In the genomic region with DNA sequence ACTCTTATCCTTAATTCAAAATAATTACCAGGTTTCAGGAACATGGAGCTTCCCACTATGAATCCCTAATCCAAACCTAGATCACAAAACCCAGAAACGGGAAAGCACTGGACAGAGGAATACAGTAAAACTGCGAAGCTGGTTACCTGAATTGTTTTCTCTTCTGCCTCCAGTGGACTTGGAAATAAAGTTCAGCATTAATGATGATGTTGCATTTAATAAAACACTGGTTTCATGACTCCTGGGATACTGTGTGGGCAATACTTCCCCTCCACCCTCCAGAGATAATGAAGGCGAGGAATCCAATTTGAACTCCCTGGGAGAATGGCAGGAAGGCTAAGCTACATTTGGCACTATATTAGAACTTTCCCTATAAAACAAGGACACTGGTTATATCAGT, we compare ENCODE assay signal across 27 cellular contexts.
"Had no signal": no experiment of that assay in that cellular context is flagged by ENCODE, and none has a peak within 500 bp of the region (broad histone marks: within the 10 kb centered on the region; RNA-seq: fewer than 3 reads in every experiment).

No MANE protein-coding gene starts in this region.

- H3K27ac Mint-ChIP-seq: immature natural killer cell; naive thymus-derived CD4-positive, alpha-beta T cell; natural killer cell treated with Interleukin-12 subunit alpha and Interleukin-12 subunit beta and Interleukin-15 and Interleukin-18, amount 100 ng/mL, for 72 hours; stimulated activated effector memory CD8-positive, alpha-beta T cell treated with anti-CD3 and anti-CD28 coated beads, Interleukin-12 subunit alpha, Interleukin-12 subunit beta, amount 100 ng/mL, for 72 hours; stimulated activated naive CD8-positive, alpha-beta T cell treated with anti-CD3 and anti-CD28 coated beads, Interleukin-15, amount 100 ng/mL, for 72 hours; type B pancreatic cell had no signal

- ATAC-seq: left colon; naive thymus-derived CD4-positive, alpha-beta T cell; natural killer cell treated with Interleukin-12 subunit alpha and Interleukin-12 subunit beta and Interleukin-15 and Interleukin-18, amount 100 ng/mL, for 72 hours; pancreas; right cardiac atrium; stimulated activated effector memory CD8-positive, alpha-beta T cell treated with anti-CD3 and anti-CD28 coated beads, Interleukin-12 subunit alpha, Interleukin-12 subunit beta, amount 100 ng/mL, for 72 hours; stimulated activated naive CD8-positive, alpha-beta T cell treated with anti-CD3 and anti-CD28 coated beads, Interleukin-15, amount 100 ng/mL, for 72 hours had no signal

- H3K4me3 Mint-ChIP-seq: immature natural killer cell; naive thymus-derived CD4-positive, alpha-beta T cell; natural killer cell treated with Interleukin-12 subunit alpha and Interleukin-12 subunit beta and Interleukin-15 and Interleukin-18, amount 100 ng/mL, for 72 hours; stimulated activated effector memory CD8-positive, alpha-beta T cell treated with anti-CD3 and anti-CD28 coated beads, Interleukin-12 subunit alpha, Interleukin-12 subunit beta, amount 100 ng/mL, for 72 hours; stimulated activated naive CD8-positive, alpha-beta T cell treated with anti-CD3 and anti-CD28 coated beads, Interleukin-15, amount 100 ng/mL, for 72 hours; type B pancreatic cell had no signal

- H3K27me3 Mint-ChIP-seq: stimulated activated naive CD8-positive, alpha-beta T cell treated with anti-CD3 and anti-CD28 coated beads, Interleukin-15, amount 100 ng/mL, for 72 hours; type B pancreatic cell had no signal

- H3K27me3 ChIP-seq: left lung, pancreas, sigmoid colon, spleen, tibial nerve, uterus had no signal

- H3K36me3 Mint-ChIP-seq: immature natural killer cell; naive thymus-derived CD4-positive, alpha-beta T cell; natural killer cell treated with Interleukin-12 subunit alpha and Interleukin-12 subunit beta and Interleukin-15 and Interleukin-18, amount 100 ng/mL, for 72 hours; stimulated activated effector memory CD8-positive, alpha-beta T cell treated with anti-CD3 and anti-CD28 coated beads, Interleukin-12 subunit alpha, Interleukin-12 subunit beta, amount 100 ng/mL, for 72 hours had no signal

- H3K36me3 ChIP-seq: pancreas, prostate gland, uterus had no signal

- H3K9me3 Mint-ChIP-seq: stimulated activated effector memory CD8-positive, alpha-beta T cell treated with anti-CD3 and anti-CD28 coated beads, Interleukin-12 subunit alpha, Interleukin-12 subunit beta, amount 100 ng/mL, for 72 hours; type B pancreatic cell had no signal

- FAIRE-seq: islet of Langerhans, kidney, pancreas, small intestine had no signal

- H3K4me3 ChIP-seq: left lung, lower lobe of right lung, pancreas, prostate gland, sigmoid colon, spleen, tibial nerve, uterus had no signal

- DNase-seq: hypothalamus; immature natural killer cell; kidney; left colon; left lung; lower lobe of right lung; mammary epithelial cell; mesenchymal stem cell; naive thymus-derived CD4-positive, alpha-beta T cell; pancreas; posterior cingulate gyrus; retina; right cardiac atrium; sigmoid colon; small intestine; spleen; stimulated activated CD4-positive, alpha-beta T cell treated with anti-CD3 and anti-CD28 coated beads, Interleukin-4, amount 100 ng/mL, for 24 hours; stimulated activated naive CD4-positive, alpha-beta T cell treated with Interleukin-2 at 50 U/mL for 16 hours; stimulated activated naive CD8-positive, alpha-beta T cell treated with anti-CD3 and anti-CD28 coated beads, Interleukin-15, amount 100 ng/mL, for 72 hours; substantia nigra; uterus had no signal

- H3K9me3 ChIP-seq: left lung, lower lobe of right lung, pancreas, prostate gland, sigmoid colon, tibial nerve, uterus had no signal

- H3K4me1 Mint-ChIP-seq: immature natural killer cell; naive thymus-derived CD4-positive, alpha-beta T cell; stimulated activated effector memory CD8-positive, alpha-beta T cell treated with anti-CD3 and anti-CD28 coated beads, Interleukin-12 subunit alpha, Interleukin-12 subunit beta, amount 100 ng/mL, for 72 hours; stimulated activated naive CD8-positive, alpha-beta T cell treated with anti-CD3 and anti-CD28 coated beads, Interleukin-15, amount 100 ng/mL, for 72 hours had no signal

- H3K27ac ChIP-seq: left lung, lower lobe of right lung, pancreas, prostate gland, spleen, tibial nerve, uterus had no signal

- H3K4me1 ChIP-seq: left lung, lower lobe of right lung, pancreas, prostate gland, spleen, uterus had no signal
